12 cellular contexts compared by ENCODE assay signal in genomic region chr6:1796706-1797529, GRCh38.
DNase-seq lines count a peak whose midpoint lies in the region; ATAC-seq, FAIRE-seq and TF ChIP-seq lines count a peak whose summit lies in the region.
"Had no signal": no experiment of that assay in that cellular context is flagged by ENCODE, and none has a peak within 500 bp of the region (broad histone marks: within the 10 kb centered on the region; RNA-seq: fewer than 3 reads in every experiment).

No MANE protein-coding gene starts in this region.

- no peaks in the 10 kb centered on the region for H3F3A ChIP-seq in GM23338 (replicated peaks; ENCODE audit: low read depth)

- H2AFZ ChIP-seq in astrocyte (ENCODE audit: low read depth, low read length) (no peak overlapping the region), GM23338 (no peak overlapping the region), Karpas-422 (ENCODE audit: low read length) (no peak overlapping the region)

- H3K9ac ChIP-seq in astrocyte (ENCODE audit: low read length) (no peak overlapping the region), Karpas-422 (ENCODE audit: low read length) (no peak overlapping the region)

- H3K4me1 Mint-ChIP-seq in astrocyte (ENCODE audit: low read depth, unreplicated experiment) (peaks cover 9% of the 10 kb centered on the region), GM23338 (peaks cover 12% of the 10 kb centered on the region; the same call in 2 of the 3 replicates)

- H3K79me2 ChIP-seq in astrocyte (ENCODE audit: insufficient read depth, low read length) = no peaks in the 10 kb centered on the region
- H3K79me2 ChIP-seq in GM23338 (replicated peaks; ENCODE audit: insufficient read depth) = no peaks in the 10 kb centered on the region
- H3K79me2 ChIP-seq in Karpas-422 (ENCODE audit: low read length) = no peaks in the 10 kb centered on the region

- H3K4me3 Mint-ChIP-seq in astrocyte (ENCODE audit: unreplicated experiment) (no peak overlapping the region), GM23338 (no peak overlapping the region)
- H3K4me3 Mint-ChIP-seq: activated CD4-positive, alpha-beta T cell treated with anti-CD3 and anti-CD28 coated beads, Interleukin-2, amount 10 ng/mL, durations not matched to agents 24 days and 14 days had no signal

- H3K9me3 ChIP-seq in astrocyte (ENCODE audit: insufficient read depth, low read depth, low read length) (no peaks in the 10 kb centered on the region), Karpas-422 (ENCODE audit: low read length) (no peaks in the 10 kb centered on the region)
- H3K9me3 ChIP-seq: breast epithelium had no signal

- no peak for TF ChIP-seq CTCF in astrocyte (IDR thresholded peaks at IDR 0.05; ENCODE audit: insufficient read depth, low read depth, low read length)
- TF ChIP-seq CTCF in GM23338 (conservative IDR thresholded peaks at IDR 0.05; ENCODE audit: low read depth in 2 of 2) = no peak
- no peak for TF ChIP-seq CTCF in brain microvascular endothelial cell (IDR thresholded peaks at IDR 0.05; ENCODE audit: low read depth, low read length, missing control alignments)

- DNase-seq in GM12892 (ENCODE audit: insufficient read length) (no peak), astrocyte (ENCODE audit: low read depth) (no peak), medulla oblongata (ENCODE audit: extremely low spot score) (no peak), GM23338 (ENCODE audit: low spot score) (no peak), brain microvascular endothelial cell (no peak), Karpas-422 (no peak)
- DNase-seq: activated CD4-positive, alpha-beta T cell treated with anti-CD3 and anti-CD28 coated beads, Interleukin-2, amount 10 ng/mL, durations not matched to agents 24 days and 14 days; NCI-H446 treated with DMSO at 0.1 percent for 48 hours had no signal

- H3K27ac ChIP-seq in astrocyte (ENCODE audit: low read depth, low read length) = no peak overlapping the region
- no peak overlapping the region for H3K27ac ChIP-seq in GM23338 (ENCODE audit: low read depth)
- no peak overlapping the region for H3K27ac ChIP-seq in brain microvascular endothelial cell
- H3K27ac ChIP-seq in Karpas-422 (ENCODE audit: low read length) = no peak overlapping the region
- H3K27ac ChIP-seq: breast epithelium, HL-60 had no signal

- in situ Hi-C loops in brain microvascular endothelial cell (cut with HindIII; ENCODE audit: low pct_ligation_motif_present, low sequenced_read_pairs) = no loop called here

- H3K36me3 Mint-ChIP-seq in astrocyte (ENCODE audit: low read depth, unreplicated experiment) (no peaks in the 10 kb centered on the region), GM23338 (ENCODE audit: low read depth) (no peaks in the 10 kb centered on the region)

- H3K36me3 ChIP-seq in astrocyte (ENCODE audit: insufficient read depth, low read length) (no peaks in the 10 kb centered on the region), GM23338 (ENCODE audit: insufficient read depth) (no peaks in the 10 kb centered on the region), brain microvascular endothelial cell (replicated peaks) (no peaks in the 10 kb centered on the region), Karpas-422 (ENCODE audit: insufficient read depth, low read length) (no peaks in the 10 kb centered on the region)
- H3K36me3 ChIP-seq: breast epithelium had no signal

- no peak overlapping the region for H3K27ac Mint-ChIP-seq in astrocyte (ENCODE audit: unreplicated experiment)
- H3K27ac Mint-ChIP-seq in GM23338 = no peak overlapping the region
- H3K27ac Mint-ChIP-seq: activated CD4-positive, alpha-beta T cell treated with anti-CD3 and anti-CD28 coated beads, Interleukin-2, amount 10 ng/mL, durations not matched to agents 24 days and 14 days had no signal

- H3K9me2 ChIP-seq in GM23338 (ENCODE audit: insufficient read depth) (no peaks in the 10 kb centered on the region), Karpas-422 (replicated peaks; ENCODE audit: insufficient read depth, low read length) (no peaks in the 10 kb centered on the region)

- H3K27me3 Mint-ChIP-seq in astrocyte (ENCODE audit: low read depth, unreplicated experiment) (no peaks in the 10 kb centered on the region), GM23338 (ENCODE audit: insufficient read depth, low read depth, poor library complexity) (peaks cover 8% of the 10 kb centered on the region)
- H3K27me3 Mint-ChIP-seq: activated CD4-positive, alpha-beta T cell treated with anti-CD3 and anti-CD28 coated beads, Interleukin-2, amount 10 ng/mL, durations not matched to agents 24 days and 14 days had no signal

- FAIRE-seq in GM12892 (lab: Jason Lieb, UNC) = peak; percentile 51
- FAIRE-seq in astrocyte (lab: Jason Lieb, UNC) = no peak

- H4K20me1 ChIP-seq in astrocyte (ENCODE audit: insufficient read depth, low read length) (no peaks in the 10 kb centered on the region), GM23338 (replicated peaks; ENCODE audit: insufficient read depth) (no peaks in the 10 kb centered on the region), Karpas-422 (ENCODE audit: insufficient read depth, low read depth, low read length) (no peaks in the 10 kb centered on the region; the same call in 1 of the 2 replicates)

- no peaks in the 10 kb centered on the region for H3K9me3 Mint-ChIP-seq in astrocyte (ENCODE audit: unreplicated experiment)
- no peaks in the 10 kb centered on the region for H3K9me3 Mint-ChIP-seq in GM23338
- H3K9me3 Mint-ChIP-seq: activated CD4-positive, alpha-beta T cell treated with anti-CD3 and anti-CD28 coated beads, Interleukin-2, amount 10 ng/mL, durations not matched to agents 24 days and 14 days had no signal

- no peaks in the 10 kb centered on the region for H3K27me3 ChIP-seq in astrocyte (ENCODE audit: insufficient read depth, low read length)
- H3K27me3 ChIP-seq in GM23338 (ENCODE audit: insufficient read depth) = no peaks in the 10 kb centered on the region
- H3K27me3 ChIP-seq in brain microvascular endothelial cell (replicated peaks) = no peaks in the 10 kb centered on the region
- H3K27me3 ChIP-seq in Karpas-422 (ENCODE audit: low read length) = no peaks in the 10 kb centered on the region
- H3K27me3 ChIP-seq: breast epithelium had no signal

- peak overlapping the region; percentile 56 for H3K4me2 ChIP-seq in astrocyte (ENCODE audit: low read length)
- no peak overlapping the region for H3K4me2 ChIP-seq in GM23338
- no peak overlapping the region for H3K4me2 ChIP-seq in Karpas-422 (ENCODE audit: low read depth, low read length, poor library complexity, severe bottlenecking)

- peak; percentile 37 for ATAC-seq in GM19468 (IDR thresholded peaks at IDR 0.05; ENCODE audit: extremely low read depth, unreplicated experiment)
- peak; percentile 73 for ATAC-seq in HG03060 (IDR thresholded peaks at IDR 0.05; ENCODE audit: low read depth, unreplicated experiment)
- no peak for ATAC-seq in GM23338

- H3K4me3 ChIP-seq in astrocyte (ENCODE audit: insufficient read depth, low read depth, low read length) (no peak overlapping the region), GM23338 (no peak overlapping the region), brain microvascular endothelial cell (ENCODE audit: low read depth, low read length) (no peak overlapping the region), Karpas-422 (ENCODE audit: low read length) (no peak overlapping the region)
- H3K4me3 ChIP-seq: breast epithelium had no signal

- peaks cover 11% of the 10 kb centered on the region for H3K4me1 ChIP-seq in astrocyte (ENCODE audit: insufficient read depth, low read length)
- H3K4me1 ChIP-seq in GM23338 (ENCODE audit: insufficient read depth) = 0 out of 2 replicates have a peak, but pooled peaks cover 3% of the 10 kb centered on the region
- H3K4me1 ChIP-seq in Karpas-422 (ENCODE audit: low read length) = no peaks in the 10 kb centered on the region
- H3K4me1 ChIP-seq: breast epithelium had no signal

- no peak for TF ChIP-seq POLR2A in GM12892 (IDR thresholded peaks at IDR 0.05; ENCODE audit: low read depth, low read length)

TF ChIP-seq in GM23338, 12 proteins besides CTCF, POLR2A, EP300 and RAD21 (continues in another document):
- TF ChIP-seq JUNB (IDR thresholded peaks at IDR 0.05; ENCODE audit: unreplicated experiment) (no peak), EZH2phosphoT487 (IDR thresholded peaks at IDR 0.05; ENCODE audit: unreplicated experiment) (no peak), STAT1 (IDR thresholded peaks at IDR 0.05; ENCODE audit: unreplicated experiment) (no peak), CREB1 (CRISPR knock-in tag; IDR thresholded peaks at IDR 0.05; ENCODE audit: low read depth) (no peak), ZNF331 (CRISPR knock-in tag; IDR thresholded peaks at IDR 0.05; ENCODE audit: low read depth) (no peak)
- TF ChIP-seq, protein P1, sequence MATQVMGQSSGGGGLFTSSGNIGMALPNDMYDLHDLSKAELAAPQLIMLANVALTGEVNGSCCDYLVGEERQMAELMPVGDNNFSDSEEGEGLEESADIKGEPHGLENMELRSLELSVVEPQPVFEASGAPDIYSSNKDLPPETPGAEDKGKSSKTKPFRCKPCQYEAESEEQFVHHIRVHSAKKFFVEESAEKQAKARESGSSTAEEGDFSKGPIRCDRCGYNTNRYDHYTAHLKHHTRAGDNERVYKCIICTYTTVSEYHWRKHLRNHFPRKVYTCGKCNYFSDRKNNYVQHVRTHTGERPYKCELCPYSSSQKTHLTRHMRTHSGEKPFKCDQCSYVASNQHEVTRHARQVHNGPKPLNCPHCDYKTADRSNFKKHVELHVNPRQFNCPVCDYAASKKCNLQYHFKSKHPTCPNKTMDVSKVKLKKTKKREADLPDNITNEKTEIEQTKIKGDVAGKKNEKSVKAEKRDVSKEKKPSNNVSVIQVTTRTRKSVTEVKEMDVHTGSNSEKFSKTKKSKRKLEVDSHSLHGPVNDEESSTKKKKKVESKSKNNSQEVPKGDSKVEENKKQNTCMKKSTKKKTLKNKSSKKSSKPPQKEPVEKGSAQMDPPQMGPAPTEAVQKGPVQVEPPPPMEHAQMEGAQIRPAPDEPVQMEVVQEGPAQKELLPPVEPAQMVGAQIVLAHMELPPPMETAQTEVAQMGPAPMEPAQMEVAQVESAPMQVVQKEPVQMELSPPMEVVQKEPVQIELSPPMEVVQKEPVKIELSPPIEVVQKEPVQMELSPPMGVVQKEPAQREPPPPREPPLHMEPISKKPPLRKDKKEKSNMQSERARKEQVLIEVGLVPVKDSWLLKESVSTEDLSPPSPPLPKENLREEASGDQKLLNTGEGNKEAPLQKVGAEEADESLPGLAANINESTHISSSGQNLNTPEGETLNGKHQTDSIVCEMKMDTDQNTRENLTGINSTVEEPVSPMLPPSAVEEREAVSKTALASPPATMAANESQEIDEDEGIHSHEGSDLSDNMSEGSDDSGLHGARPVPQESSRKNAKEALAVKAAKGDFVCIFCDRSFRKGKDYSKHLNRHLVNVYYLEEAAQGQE (IDR thresholded peaks at IDR 0.05; ENCODE audit: unreplicated experiment) = no peak
- TF ChIP-seq, protein P2, sequence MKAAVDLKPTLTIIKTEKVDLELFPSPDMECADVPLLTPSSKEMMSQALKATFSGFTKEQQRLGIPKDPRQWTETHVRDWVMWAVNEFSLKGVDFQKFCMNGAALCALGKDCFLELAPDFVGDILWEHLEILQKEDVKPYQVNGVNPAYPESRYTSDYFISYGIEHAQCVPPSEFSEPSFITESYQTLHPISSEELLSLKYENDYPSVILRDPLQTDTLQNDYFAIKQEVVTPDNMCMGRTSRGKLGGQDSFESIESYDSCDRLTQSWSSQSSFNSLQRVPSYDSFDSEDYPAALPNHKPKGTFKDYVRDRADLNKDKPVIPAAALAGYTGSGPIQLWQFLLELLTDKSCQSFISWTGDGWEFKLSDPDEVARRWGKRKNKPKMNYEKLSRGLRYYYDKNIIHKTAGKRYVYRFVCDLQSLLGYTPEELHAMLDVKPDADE (IDR thresholded peaks at IDR 0.05) = no peak
